ENCODE assay signal across 18 cellular contexts in the genomic region with DNA sequence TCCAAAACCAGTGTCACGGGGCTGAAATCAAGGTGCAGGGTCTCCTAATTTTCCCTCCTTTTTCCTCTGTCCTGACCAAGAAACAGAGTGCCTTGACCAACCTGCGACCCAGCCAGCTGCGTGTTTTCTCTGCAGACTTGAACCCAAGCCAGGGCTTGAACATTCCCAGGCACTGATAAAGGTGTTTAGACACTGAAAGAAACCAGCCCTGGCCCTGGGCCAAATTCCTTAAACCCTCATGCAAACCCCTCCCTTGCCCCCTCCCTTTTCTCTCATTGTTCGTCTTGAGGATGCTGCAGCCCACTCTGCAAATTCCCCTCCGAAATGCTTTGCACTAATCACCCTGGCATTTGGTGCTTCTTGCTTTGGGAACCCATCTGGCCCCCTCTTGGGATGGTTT. TPM values are rescaled to one million over a fixed set of nuclear protein-coding genes. Genes with fewer than 3 reads are reported as not detected.
"Had no signal": no experiment of that assay in that cellular context is flagged by ENCODE, and none has a peak within 500 bp of the region (broad histone marks: within the 10 kb centered on the region; RNA-seq: fewer than 3 reads in every experiment).

No MANE protein-coding gene starts in this region.

- H2AFZ ChIP-seq: parathyroid adenoma had no signal

- H3K4me3 ChIP-seq: esophagus squamous epithelium, spleen had no signal

- H3K27ac Mint-ChIP-seq: activated naive CD8-positive, alpha-beta T cell; activated T-cell treated with anti-CD3 and anti-CD28 coated beads, Interleukin-2, amount 50 U/mL, for 72 hours; T-helper 17 cell had no signal

- H3K79me2 ChIP-seq: parathyroid adenoma had no signal

- H3K27ac ChIP-seq: esophagus squamous epithelium, parathyroid adenoma, WERI-Rb-1 had no signal

- H3K9me3 ChIP-seq: esophagus squamous epithelium, spleen had no signal

- H3K36me3 ChIP-seq: esophagus squamous epithelium, spleen, WERI-Rb-1 had no signal

- ATAC-seq: activated T-cell treated with anti-CD3 and anti-CD28 coated beads, Interleukin-2, amount 50 U/mL, for 72 hours; T-helper 17 cell had no signal

- H3K9ac ChIP-seq: parathyroid adenoma had no signal

- DNase-seq: activated CD4-positive, alpha-beta T cell treated with anti-CD3 and anti-CD28 coated beads for 1 hour; activated gamma-delta T cell; activated T-cell treated with anti-CD3 and anti-CD28 coated beads, Interleukin-2, amount 50 U/mL, for 72 hours; dermis blood vessel endothelial cell; effector memory CD4-positive, alpha-beta T cell; esophagus squamous epithelium; foreskin fibroblast; spleen; stimulated activated naive CD4-positive, alpha-beta T cell; T-helper 17 cell; WERI-Rb-1 had no signal

- H3K9me3 Mint-ChIP-seq: activated T-cell treated with anti-CD3 and anti-CD28 coated beads, Interleukin-2, amount 50 U/mL, for 72 hours had no signal

- H3K36me3 Mint-ChIP-seq: activated naive CD8-positive, alpha-beta T cell had no signal

- H3K4me3 Mint-ChIP-seq: activated naive CD8-positive, alpha-beta T cell; activated T-cell treated with anti-CD3 and anti-CD28 coated beads, Interleukin-2, amount 50 U/mL, for 72 hours; T-helper 17 cell had no signal

RNA-seq across cellular contexts. Expression of gene FFAR2, which starts 9.5 kb away (rescaled TPM):
- total RNA-seq: activated CD8-positive, alpha-beta memory T cell treated with anti-CD3 and anti-CD28 coated beads for 36 hours; activated T-cell treated with anti-CD3 and anti-CD28 coated beads, Interleukin-2, amount 50 U/mL, for 72 hours; dermis blood vessel endothelial cell; glomerular endothelial cell; renal cortical epithelial cell had no signal

RNA-seq across cellular contexts. Expression of gene KRTDAP, which starts 51.7 kb away (rescaled TPM):
- total RNA-seq: activated CD8-positive, alpha-beta memory T cell treated with anti-CD3 and anti-CD28 coated beads for 36 hours; activated T-cell treated with anti-CD3 and anti-CD28 coated beads, Interleukin-2, amount 50 U/mL, for 72 hours; cardiac septum; dermis blood vessel endothelial cell; glomerular endothelial cell; renal cortical epithelial cell; T-helper 17 cell; ureter had no signal
- polyA plus RNA-seq: spleen had no signal
